Comparison of ENCODE assay signal across 34 cellular contexts in the genomic region with DNA sequence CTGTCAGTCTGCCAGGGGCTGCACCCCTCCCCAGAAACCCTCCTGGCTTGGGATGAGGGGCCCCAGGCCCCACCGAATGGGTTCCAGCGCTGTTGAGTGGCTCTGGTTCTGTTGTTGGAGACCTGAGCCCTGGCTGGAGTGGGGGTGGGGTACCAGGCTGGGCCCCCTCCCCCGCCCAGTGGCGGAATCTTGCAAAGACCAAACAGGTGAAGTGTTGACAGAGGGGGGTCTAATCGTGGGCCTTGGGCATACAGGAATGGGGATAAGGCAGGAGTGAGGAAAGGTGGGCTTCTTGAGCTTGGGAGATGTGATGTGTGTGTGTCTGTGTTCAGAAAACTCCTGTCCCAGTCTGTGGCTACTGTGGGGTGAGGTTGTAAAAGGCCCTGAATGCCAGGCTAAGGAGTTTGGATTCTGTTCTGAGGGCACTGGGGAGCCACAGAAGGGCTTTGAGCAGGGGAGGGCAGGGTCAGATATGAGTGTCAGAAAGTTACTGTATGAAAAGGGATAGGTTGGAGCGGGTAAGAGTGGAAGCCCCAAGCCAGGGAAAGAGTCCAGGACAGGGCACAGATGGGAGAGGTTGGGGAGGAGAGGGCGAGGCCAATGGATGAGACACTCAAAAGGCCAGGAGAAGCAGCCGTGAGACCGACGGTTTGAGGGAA. TPM values are rescaled to one million over a fixed set of nuclear protein-coding genes. Genes with fewer than 3 reads are reported as not detected.
"Had no signal": no experiment of that assay in that cellular context is flagged by ENCODE, and none has a peak within 500 bp of the region (broad histone marks: within the 10 kb centered on the region; RNA-seq: fewer than 3 reads in every experiment).

A gene with protein sequence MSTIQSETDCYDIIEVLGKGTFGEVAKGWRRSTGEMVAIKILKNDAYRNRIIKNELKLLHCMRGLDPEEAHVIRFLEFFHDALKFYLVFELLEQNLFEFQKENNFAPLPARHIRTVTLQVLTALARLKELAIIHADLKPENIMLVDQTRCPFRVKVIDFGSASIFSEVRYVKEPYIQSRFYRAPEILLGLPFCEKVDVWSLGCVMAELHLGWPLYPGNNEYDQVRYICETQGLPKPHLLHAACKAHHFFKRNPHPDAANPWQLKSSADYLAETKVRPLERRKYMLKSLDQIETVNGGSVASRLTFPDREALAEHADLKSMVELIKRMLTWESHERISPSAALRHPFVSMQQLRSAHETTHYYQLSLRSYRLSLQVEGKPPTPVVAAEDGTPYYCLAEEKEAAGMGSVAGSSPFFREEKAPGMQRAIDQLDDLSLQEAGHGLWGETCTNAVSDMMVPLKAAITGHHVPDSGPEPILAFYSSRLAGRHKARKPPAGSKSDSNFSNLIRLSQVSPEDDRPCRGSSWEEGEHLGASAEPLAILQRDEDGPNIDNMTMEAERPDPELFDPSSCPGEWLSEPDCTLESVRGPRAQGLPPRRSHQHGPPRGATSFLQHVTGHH (minus strand): TSS at position 98 of the 659 bp plus-strand sequence. CDS start 279 bp downstream, outside the sequence.

- H3K9me3 Mint-ChIP-seq: activated CD4-positive, alpha-beta memory T cell treated with anti-CD3 and anti-CD28 coated beads for 36 hours; activated CD4-positive, alpha-beta T cell treated with anti-CD3 and anti-CD28 coated beads, Interleukin-2, amount 10 ng/mL, durations not matched to agents 7 days and 5 days; activated naive CD4-positive, alpha-beta T cell treated with anti-CD3 and anti-CD28 coated beads, Interleukin-2, amount 50 U/mL, for 24 hours; activated T-cell treated with anti-CD3 and anti-CD28 coated beads, Interleukin-2, amount 50 U/mL, for 72 hours; activated T-helper 2 cell treated with anti-CD3 and anti-CD28 coated beads, Interferon-gamma antibody, Interleukin-2, Interleukin-4, amounts not matched to agents 10 μg/mL and 5 μg/mL and 100 μg/mL, durations not matched to agents 14 hours and 24 hours and 36 hours; T-helper 1 cell treated with Interleukin-12 subunit alpha and Interleukin-12 subunit beta and Interleukin-4 antibody, amounts not matched to agents 30 μg/mL and 1 μg/mL, for 36 hours; T-helper 2 cell treated with Interferon-gamma antibody and Interleukin-4, amounts not matched to agents 5 μg/mL and 100 μg/mL, for 36 hours had no signal

- H3K27me3 Mint-ChIP-seq: activated CD4-positive, alpha-beta memory T cell treated with anti-CD3 and anti-CD28 coated beads for 36 hours; activated CD4-positive, alpha-beta T cell treated with anti-CD3 and anti-CD28 coated beads for 36 hours; activated naive CD4-positive, alpha-beta T cell treated with anti-CD3 and anti-CD28 coated beads, Interleukin-2, amount 50 U/mL, for 24 hours had no signal

- H3K9me3 ChIP-seq: adrenal gland, MG63, Peyer's patch, SJSA1, SK-N-SH had no signal

- H3K36me3 ChIP-seq: adrenal gland, brain microvascular endothelial cell, MG63, Peyer's patch, SJSA1 had no signal

- H3K9me2 ChIP-seq: SK-N-SH had no signal

- H3K36me3 Mint-ChIP-seq: activated CD4-positive, alpha-beta memory T cell treated with anti-CD3 and anti-CD28 coated beads for 36 hours; activated naive CD4-positive, alpha-beta T cell treated with anti-CD3 and anti-CD28 coated beads, Interleukin-2, amount 50 U/mL, for 24 hours had no signal

- H3K4me3 ChIP-seq: adrenal gland, MG63, Peyer's patch, SJSA1 had no signal

- ATAC-seq: activated CD4-positive, alpha-beta T cell treated with anti-CD3 and anti-CD28 coated beads for 36 hours; activated CD4-positive, CD25-positive, alpha-beta regulatory T cell treated with anti-CD3 and anti-CD28 coated beads, Interleukin-2, amount 50 U/mL, for 24 hours; activated T-cell treated with anti-CD3 and anti-CD28 coated beads, Interleukin-2, amount 50 U/mL, for 72 hours; PC-3 had no signal

- FAIRE-seq: TTC549 had no signal

- H3K4me3 Mint-ChIP-seq: activated CD4-positive, alpha-beta memory T cell treated with anti-CD3 and anti-CD28 coated beads for 36 hours; activated CD4-positive, alpha-beta T cell treated with anti-CD3 and anti-CD28 coated beads for 36 hours; activated CD4-positive, alpha-beta T cell treated with anti-CD3 and anti-CD28 coated beads, Interleukin-2, amount 10 ng/mL, durations not matched to agents 7 days and 5 days; activated naive CD4-positive, alpha-beta T cell treated with anti-CD3 and anti-CD28 coated beads, Interleukin-2, amount 50 U/mL, for 24 hours; activated T-cell treated with anti-CD3 and anti-CD28 coated beads, Interleukin-2, amount 50 U/mL, for 72 hours; T-helper 1 cell treated with Interleukin-12 subunit alpha and Interleukin-12 subunit beta and Interleukin-4 antibody, amounts not matched to agents 30 μg/mL and 1 μg/mL, for 36 hours; T-helper 2 cell treated with Interferon-gamma antibody and Interleukin-4, amounts not matched to agents 5 μg/mL and 100 μg/mL, for 36 hours had no signal

- H3K27ac Mint-ChIP-seq: activated CD4-positive, alpha-beta memory T cell treated with anti-CD3 and anti-CD28 coated beads for 36 hours; activated CD4-positive, alpha-beta T cell treated with anti-CD3 and anti-CD28 coated beads for 36 hours; activated CD4-positive, alpha-beta T cell treated with anti-CD3 and anti-CD28 coated beads, Interleukin-2, amount 10 ng/mL, durations not matched to agents 7 days and 5 days; activated naive CD4-positive, alpha-beta T cell treated with anti-CD3 and anti-CD28 coated beads, Interleukin-2, amount 50 U/mL, for 24 hours; activated T-cell treated with anti-CD3 and anti-CD28 coated beads, Interleukin-2, amount 50 U/mL, for 72 hours; activated T-helper 2 cell treated with anti-CD3 and anti-CD28 coated beads, Interferon-gamma antibody, Interleukin-2, Interleukin-4, amounts not matched to agents 10 μg/mL and 5 μg/mL and 100 μg/mL, durations not matched to agents 14 hours and 24 hours and 36 hours; T-helper 1 cell treated with Interleukin-12 subunit alpha and Interleukin-12 subunit beta and Interleukin-4 antibody, amounts not matched to agents 30 μg/mL and 1 μg/mL, for 36 hours; T-helper 2 cell treated with Interferon-gamma antibody and Interleukin-4, amounts not matched to agents 5 μg/mL and 100 μg/mL, for 36 hours had no signal

- H3K27me3 ChIP-seq: adrenal gland, brain microvascular endothelial cell, MG63, Peyer's patch, SJSA1 had no signal

- H3K4me2 ChIP-seq: SK-N-SH had no signal

- H3K4me1 ChIP-seq: Peyer's patch, SJSA1 had no signal

- H3K4me1 Mint-ChIP-seq: activated CD4-positive, alpha-beta T cell treated with anti-CD3 and anti-CD28 coated beads for 36 hours; activated CD4-positive, alpha-beta T cell treated with anti-CD3 and anti-CD28 coated beads, Interleukin-2, amount 10 ng/mL, durations not matched to agents 7 days and 5 days; activated naive CD4-positive, alpha-beta T cell treated with anti-CD3 and anti-CD28 coated beads, Interleukin-2, amount 50 U/mL, for 24 hours had no signal

- DNase-seq: activated CD4-positive, alpha-beta memory T cell treated with anti-CD3 and anti-CD28 coated beads for 36 hours; activated CD4-positive, alpha-beta T cell treated with anti-CD3 and anti-CD28 coated beads for 36 hours; activated CD4-positive, alpha-beta T cell treated with anti-CD3 and anti-CD28 coated beads, Interleukin-2, amount 10 ng/mL, durations not matched to agents 7 days and 5 days; activated CD8-positive, alpha-beta memory T cell treated with anti-CD3 and anti-CD28 coated beads, Interleukin-2, amount 50 U/mL, for 4 hours; activated gamma-delta T cell; activated naive CD4-positive, alpha-beta T cell treated with Interleukin-2 at 50 U/mL for 16 hours; activated T-cell treated with anti-CD3 and anti-CD28 coated beads for 4 hours; activated T-cell treated with anti-CD3 and anti-CD28 coated beads, Interleukin-2, amount 50 U/mL, for 72 hours; adrenal gland; brain microvascular endothelial cell; central memory CD4-positive, alpha-beta T cell; Karpas-422; KBM-7; MG63; NCI-H1048; NCI-H1105 treated with DMSO at 0.1 percent for 48 hours; NCI-H1436; NCI-H1694; NCI-H2029; NCI-H345; NCI-H524 treated with DMSO at 0.1 percent for 48 hours; PC-3; Peyer's patch; RPMI8226; SHP77 treated with DMSO at 0.1 percent for 48 hours; SK-N-SH had no signal

- H3K27ac ChIP-seq: brain microvascular endothelial cell, Peyer's patch, SJSA1 had no signal

- H3K9ac ChIP-seq: SK-N-SH had no signal

RNA-seq across cellular contexts. Expression of the gene that starts here (rescaled TPM):
- total RNA-seq: activated CD4-positive, alpha-beta memory T cell treated with anti-CD3 and anti-CD28 coated beads for 36 hours; activated CD4-positive, alpha-beta T cell treated with anti-CD3 and anti-CD28 coated beads, Interleukin-2, amount 10 ng/mL, durations not matched to agents 7 days and 5 days; NCI-H460; PC-3; Peyer's patch had no signal
